15 cellular contexts compared by ENCODE assay signal in genomic region chr3:146536681-146537080, GRCh38. TPM values are rescaled to one million over a fixed set of nuclear protein-coding genes. Genes with fewer than 3 reads are reported as not detected.
DNase-seq lines count a peak whose midpoint lies in the region; ATAC-seq and TF ChIP-seq lines count a peak whose summit lies in the region.
"Had no signal": no experiment of that assay in that cellular context is flagged by ENCODE, and none has a peak within 500 bp of the region (broad histone marks: within the 10 kb centered on the region; RNA-seq: fewer than 3 reads in every experiment).

No MANE protein-coding gene starts in this region.

- ATAC-seq in heart left ventricle (peak in 3 of 4 donors; percentile 56 to 70 (median 58)), Right ventricle myocardium inferior (no peak)
- ATAC-seq: A549, foreskin keratinocyte had no signal

- H3K4me3 ChIP-seq in heart left ventricle (no peak overlapping the region), esophagus muscularis mucosa (peak overlapping the region in 1 of 4 donors; percentile 2), uterus (no peak overlapping the region), suprapubic skin (no peak overlapping the region)
- H3K4me3 ChIP-seq: A549, upper lobe of left lung had no signal

- H3K4me1 ChIP-seq in heart left ventricle (peaks cover 0 to 75% (median 21%) of the 10 kb centered on the region in 12 donors), esophagus muscularis mucosa (peaks cover 35 to 82% (median 68%) of the 10 kb centered on the region in 4 donors), uterus (peaks cover 0 to 3% of the 10 kb centered on the region in 2 donors), suprapubic skin (peaks cover 34% of the 10 kb centered on the region)

- TF ChIP-seq CTCF in heart left ventricle (IDR thresholded peaks at IDR 0.05) (no peak), esophagus muscularis mucosa (IDR thresholded peaks at IDR 0.05) (no peak), uterus (IDR thresholded peaks at IDR 0.05) (no peak), suprapubic skin (IDR thresholded peaks at IDR 0.05) (no peak)

- peaks cover 0 to 58% (median 16%) of the 10 kb centered on the region in 9 donors for H3K36me3 ChIP-seq in heart left ventricle
- peaks cover 0 to 23% (median 10%) of the 10 kb centered on the region in 4 donors for H3K36me3 ChIP-seq in esophagus muscularis mucosa
- H3K36me3 ChIP-seq in uterus, result no peaks in the 10 kb centered on the region
- peaks cover 6% of the 10 kb centered on the region for H3K36me3 ChIP-seq in suprapubic skin

- DNase-seq in heart left ventricle, result no peak
- no peak for DNase-seq in Right ventricle myocardium inferior (ENCODE audit: missing footprints)
- no peak for DNase-seq in esophagus muscularis mucosa (ENCODE audit: extremely low spot score)
- peak; percentile 22 to 34 for DNase-seq in lung microvascular endothelial cell (ENCODE audit: low read depth in 2 of 2)
- DNase-seq in uterus, result no peak
- no peak for DNase-seq in NCI-H748 (lab: John Stamatoyannopoulos, UW; ENCODE audit: unreplicated experiment)
- DNase-seq in suprapubic skin (ENCODE audit: low spot score in 2 of 2), result no peak
- DNase-seq in foreskin melanocyte, result no peak
- DNase-seq: activated naive CD4-positive, alpha-beta T cell treated with anti-CD3 and anti-CD28 coated beads for 36 hours; cortex of kidney; foreskin keratinocyte; NCI-H1436; NCI-H526 treated with DMSO at 0.1 percent for 48 hours; upper lobe of left lung had no signal

- H3K9me3 ChIP-seq in heart left ventricle, result no peaks in the 10 kb centered on the region
- H3K9me3 ChIP-seq in esophagus muscularis mucosa, result no peaks in the 10 kb centered on the region
- H3K9me3 ChIP-seq in uterus, result no peaks in the 10 kb centered on the region
- no peaks in the 10 kb centered on the region for H3K9me3 ChIP-seq in suprapubic skin
- H3K9me3 ChIP-seq: A549, upper lobe of left lung had no signal

- intact Hi-C loops in heart left ventricle (cut with DNase I) (no loop called here), Right ventricle myocardium inferior (cut with DNase I) (no loop called here), esophagus muscularis mucosa (cut with DNase I) (no loop called here), uterus (cut with DNase I; ENCODE audit: low total_unique reads) (no loop called here)

- TF ChIP-seq EP300 in esophagus muscularis mucosa (IDR thresholded peaks at IDR 0.05) (peak; percentile 24), suprapubic skin (IDR thresholded peaks at IDR 0.05) (no peak)

- H3K27ac ChIP-seq in heart left ventricle, result peak overlapping the region in 10 of 12 donors; percentile 24 to 63 (median 42)
- peak overlapping the region; percentile 25 to 64 (median 58) for H3K27ac ChIP-seq in esophagus muscularis mucosa (replicated peaks in 1 of 4)
- peak overlapping the region; percentile 35 to 43 for H3K27ac ChIP-seq in uterus
- H3K27ac ChIP-seq in suprapubic skin, result no peak overlapping the region
- H3K27ac ChIP-seq: A549, foreskin keratinocyte had no signal

- H3K27me3 ChIP-seq in heart left ventricle (no peaks in the 10 kb centered on the region), esophagus muscularis mucosa (no peaks in the 10 kb centered on the region), uterus (no peaks in the 10 kb centered on the region), suprapubic skin (no peaks in the 10 kb centered on the region)
- H3K27me3 ChIP-seq: foreskin keratinocyte, upper lobe of left lung had no signal

- TF ChIP-seq POLR2A in heart left ventricle (IDR thresholded peaks at IDR 0.05), result no peak
- TF ChIP-seq POLR2A in esophagus muscularis mucosa (IDR thresholded peaks at IDR 0.05; ENCODE audit: low read depth), result no peak
- TF ChIP-seq POLR2A in uterus (IDR thresholded peaks at IDR 0.05), result no peak
- TF ChIP-seq POLR2A in suprapubic skin (IDR thresholded peaks at IDR 0.05), result no peak

RNA-seq across cellular contexts. Expression of gene PLSCR1, which starts 7.7 kb away (rescaled TPM):
- 100 to 1,000 TPM in 1 of 9 donors, 10 to 100 TPM in 8; 17.4 to 113 (median 35.7) TPM for total RNA-seq in heart left ventricle
- 10 to 100 TPM in 1 of 2 donors, 1 to 10 TPM in 1; 6.9 to 23.0 TPM for polyA plus RNA-seq in heart left ventricle
- 29.9 TPM for total RNA-seq in Right ventricle myocardium inferior
- total RNA-seq in esophagus muscularis mucosa, result 100 to 1,000 TPM in 1 of 4 donors, 10 to 100 TPM in 3; 40.7 to 221 (median 58.2) TPM
- 58.0 and 70.4 TPM in 2 replicates for total RNA-seq in lung microvascular endothelial cell
- total RNA-seq in uterus, result 100 to 1,000 TPM in 2 of 4 donors, 10 to 100 TPM in 2; 75.6 to 248 (median 116) TPM
- total RNA-seq in suprapubic skin, result 10 to 100 TPM; 16.6 to 42.0 (median 23.9) TPM

Comparison
In these comparisons a context has a peak if more than half of its experiments do, and no peak if none do; other contexts are left out.
1. DNase-seq: peak in lung microvascular endothelial cell (2 of 2); none in heart left ventricle (0 of 5), Right ventricle myocardium inferior (single experiment), esophagus muscularis mucosa (single experiment), uterus (0 of 2), NCI-H748 (single experiment), suprapubic skin (0 of 2) and foreskin melanocyte (single experiment).